Comparison of ENCODE assay signal across 8 cellular contexts in genomic region chr3:192514754-192515660, GRCh38.
DNase-seq lines count a peak whose midpoint lies in the region; ATAC-seq and TF ChIP-seq lines count a peak whose summit lies in the region.

No MANE protein-coding gene starts in this region.

- H3K9me2 ChIP-seq in OCI-LY7 (ENCODE audit: insufficient read depth, low read length): no peaks in the 10 kb centered on the region

- H4K20me1 ChIP-seq in OCI-LY7 (ENCODE audit: insufficient read depth, low read length): no peaks in the 10 kb centered on the region

- POLR2A ChIA-PET in HEK293 (lab: Yijun Ruan, JAX): no interaction called here
- POLR2A ChIA-PET in OCI-LY7 (lab: Charles Lee): interaction anchor here (0.5 to 0.7 kb wide), 3 partner anchors 19 to 734 kb away, joined by 3 to 4 read pairs (median 3); no protein-coding TSS in a partner anchor

- no peak overlapping the region for H2AFZ ChIP-seq in OCI-LY7 (ENCODE audit: low read length)

- intact Hi-C loops in posterior vena cava (cut with DNase I) (no loop called here), OCI-LY7 (cut with micrococcal nuclease; ENCODE audit: unreplicated experiment) (no loop called here)

- H3K4me1 ChIP-seq in HEK293 (ENCODE audit: control insufficient read depth, insufficient read depth, low read length) (no peaks in the 10 kb centered on the region), OCI-LY7 (ENCODE audit: insufficient read depth, low read length, poor library complexity, severe bottlenecking) (no peaks in the 10 kb centered on the region)

- H3K27ac ChIP-seq in HEK293 (ENCODE audit: extremely low read depth, low read depth, low read length): no peak overlapping the region
- no peak overlapping the region for H3K27ac ChIP-seq in OCI-LY7 (ENCODE audit: low read depth, low read length, poor library complexity, severe bottlenecking)

- no peaks in the 10 kb centered on the region for H3K36me3 ChIP-seq in HEK293 (ENCODE audit: control insufficient read depth in 2 of 2, insufficient read depth in 1 of 2, low read length in 2 of 2)
- no peaks in the 10 kb centered on the region for H3K36me3 ChIP-seq in OCI-LY7 (ENCODE audit: insufficient read depth, low read length)

- H3K4me3 ChIP-seq in HEK293 (ENCODE audit: low read depth, low read length) (peak overlapping the region; percentile 50), OCI-LY7 (ENCODE audit: low read depth, low read length, poor library complexity, severe bottlenecking) (no peak overlapping the region)

- no TSS peak for BruUV-seq in OCI-LY7 (replicated peaks; lab: Mats Ljungman, UMichigan)

- CTCF ChIA-PET in HEK293 (lab: Yijun Ruan, JAX): interaction anchor here (0.6 kb wide), 2 partner anchors 80 to 1476 kb away, joined by 3 to 4 read pairs; no protein-coding TSS in a partner anchor
- CTCF ChIA-PET in OCI-LY7 (lab: Charles Lee; ENCODE audit: unreplicated experiment): no interaction called here

- DNase-seq in NCI-H524 treated with DMSO at 0.1 percent for 48 hours (lab: John Stamatoyannopoulos, UW) (peak; percentile 56), germinal center (ENCODE audit: low spot score) (peak; percentile 8), posterior vena cava (ENCODE audit: low spot score) (peak; percentile 75), UCSD-AML1 (lab: John Stamatoyannopoulos, UW; ENCODE audit: unreplicated experiment) (no peak), OCI-LY7 (ENCODE audit: low spot score) (no peak)

- no peaks in the 10 kb centered on the region for H3K79me2 ChIP-seq in OCI-LY7 (ENCODE audit: insufficient read depth, low read depth, low read length)

- no peak for ATAC-seq in GM18907 (IDR thresholded peaks at IDR 0.05; ENCODE audit: unreplicated experiment)
- ATAC-seq in GM19328 (IDR thresholded peaks at IDR 0.05; ENCODE audit: unreplicated experiment): no peak

- TF ChIP-seq CTCF in HEK293 (tag by site-specific recombination; IDR thresholded peaks at IDR 0.05) (0 out of 2 replicates have a peak, but pooled peaks have one; percentile 18), OCI-LY7 (conservative IDR thresholded peaks at IDR 0.05; ENCODE audit: low read length) (no peak)

- H3K9me3 ChIP-seq in HEK293 (ENCODE audit: control insufficient read depth, insufficient read depth, low read depth, low read length) (no peaks in the 10 kb centered on the region), OCI-LY7 (ENCODE audit: low read length) (no peaks in the 10 kb centered on the region)

- no peak overlapping the region for H3K4me2 ChIP-seq in OCI-LY7 (ENCODE audit: low read length)

TF ChIP-seq in HEK293, 187 proteins besides CTCF, POLR2A, EP300 and RAD21 (continues in another document):
- TF ChIP-seq ZBTB26 (tag by site-specific recombination; optimal IDR thresholded peaks at IDR 0.05) (peak; percentile 87), ZNF350 (tag by site-specific recombination; IDR thresholded peaks at IDR 0.05) (no peak), ZNF629 (tag by site-specific recombination; IDR thresholded peaks at IDR 0.05) (no peak), ZNF114 (tag by site-specific recombination; IDR thresholded peaks at IDR 0.05) (no peak), ZBTB7A (tag by site-specific recombination; IDR thresholded peaks at IDR 0.05; ENCODE audit: low read depth) (no peak), ZNF155 (tag by site-specific recombination; IDR thresholded peaks at IDR 0.05) (no peak), GLIS1 (tag by site-specific recombination; IDR thresholded peaks at IDR 0.05) (0 out of 2 replicates have a peak, but pooled peaks have one; percentile 16), ZNF777 (tag by site-specific recombination; IDR thresholded peaks at IDR 0.05; ENCODE audit: borderline replicate concordance) (peak; percentile 44; the same call in 1 of the 2 replicates), BCL11A (tag by site-specific recombination; IDR thresholded peaks at IDR 0.05; ENCODE audit: low read depth) (no peak), ZNF544 (tag by site-specific recombination; IDR thresholded peaks at IDR 0.05) (no peak), ZBTB49 (tag by site-specific recombination; IDR thresholded peaks at IDR 0.05; ENCODE audit: low read depth) (no peak), SCRT1 (tag by site-specific recombination; IDR thresholded peaks at IDR 0.05; ENCODE audit: borderline replicate concordance) (no peak), ZNF785 (tag by site-specific recombination; IDR thresholded peaks at IDR 0.05) (no peak), ZNF510 (tag by site-specific recombination; IDR thresholded peaks at IDR 0.05; ENCODE audit: insufficient replicate concordance) (no peak), ZNF362 (tag by site-specific recombination; IDR thresholded peaks at IDR 0.05) (no peak), KLF1 (tag by site-specific recombination; IDR thresholded peaks at IDR 0.05) (peak; percentile 59; the same call in 1 of the 2 replicates), ZNF239 (tag by site-specific recombination; IDR thresholded peaks at IDR 0.05) (no peak), AEBP2 (tag by site-specific recombination; IDR thresholded peaks at IDR 0.05; ENCODE audit: borderline replicate concordance) (no peak), BCL6B (tag by site-specific recombination; IDR thresholded peaks at IDR 0.05) (no peak), ELK4 (IDR thresholded peaks at IDR 0.05; ENCODE audit: borderline replicate concordance, low read depth, low read length) (no peak)

Comparison
In these comparisons a context has a peak if more than half of its experiments do, and no peak if none do; other contexts are left out.
1. DNase-seq: peak in NCI-H524 treated with DMSO at 0.1 percent for 48 hours (single experiment), germinal center (single experiment) and posterior vena cava (single experiment); none in UCSD-AML1 (single experiment) and OCI-LY7 (single experiment).